Comparison of ENCODE assay signal across 10 cellular contexts in genomic region chr12:30515351-30515750, GRCh38.
DNase-seq lines count a peak whose midpoint lies in the region; ATAC-seq, FAIRE-seq and TF ChIP-seq lines count a peak whose summit lies in the region.
"Had no signal": no experiment of that assay in that cellular context is flagged by ENCODE, and none has a peak within 500 bp of the region (broad histone marks: within the 10 kb centered on the region; RNA-seq: fewer than 3 reads in every experiment).

No MANE protein-coding gene starts in this region.

- H4K20me1 ChIP-seq in H1 (replicated peaks in 1 of 2; ENCODE audit: control insufficient read depth in 1 of 2, insufficient read depth in 2 of 2, low read length in 2 of 2) (no peaks in the 10 kb centered on the region), neural progenitor cell (ENCODE audit: low read depth) (no peaks in the 10 kb centered on the region)

- H3K4me1 ChIP-seq in H1 (replicated peaks in 1 of 4; ENCODE audit: control insufficient read depth in 3 of 4, insufficient read depth in 4 of 4, low read length in 3 of 4) (no peaks in the 10 kb centered on the region; a peak in 1 of 7 replicates), neural progenitor cell (peaks cover 21% of the 10 kb centered on the region)

- H3K27me3 ChIP-seq in H1 (replicated peaks in 1 of 4; ENCODE audit: control insufficient read depth in 3 of 4, extremely low read depth in 1 of 4, insufficient read depth in 3 of 4, low read length in 3 of 4) = no peaks in the 10 kb centered on the region
- H3K27me3 ChIP-seq in neural progenitor cell = no peaks in the 10 kb centered on the region

- no peaks in the 10 kb centered on the region for H3K9me3 Mint-ChIP-seq in neural progenitor cell

- no peak overlapping the region for H2AK5ac ChIP-seq in H1 (ENCODE audit: low read depth, low read length)

- H3K27me3 Mint-ChIP-seq in neural progenitor cell (ENCODE audit: insufficient read depth, low read depth) = peaks cover 7% of the 10 kb centered on the region

- H3K4me1 Mint-ChIP-seq in neural progenitor cell = peaks cover 14% of the 10 kb centered on the region

- no peak overlapping the region for H2BK20ac ChIP-seq in H1 (ENCODE audit: low read length)

- H3K4me3 ChIP-seq in H1 (ENCODE audit: extremely low read depth in 1 of 4, insufficient read depth in 2 of 4, low read depth in 3 of 4, low read length in 4 of 4) (no peak overlapping the region), neural progenitor cell (no peak overlapping the region)

- H3K27ac Mint-ChIP-seq in neural progenitor cell = no peak overlapping the region

- no peaks in the 10 kb centered on the region for H3K36me3 Mint-ChIP-seq in neural progenitor cell

- no peak for TF ChIP-seq POLR2A in H1 (IDR thresholded peaks at IDR 0.05; ENCODE audit: control extremely low read depth in 1 of 2, low read depth in 2 of 2, low read length in 2 of 2)

- H3K23ac ChIP-seq in H1 (ENCODE audit: insufficient read length) = no peak overlapping the region

- no peak overlapping the region for H3K4ac ChIP-seq in H1 (replicated peaks; ENCODE audit: insufficient read length, low read depth, low read length)

- TF ChIP-seq RAD21 in H1 (IDR thresholded peaks at IDR 0.05 in 1 of 2, conservative IDR thresholded peaks at IDR 0.05 in 1 of 2; ENCODE audit: low read depth in 2 of 2, low read length in 2 of 2) = peak; percentile 71 to 76

- H3K56ac ChIP-seq in H1 (replicated peaks; ENCODE audit: insufficient read length, low read depth, low read length) = no peak overlapping the region

- H2BK5ac ChIP-seq in H1 (ENCODE audit: low read depth, low read length) = no peak overlapping the region

- H3K79me1 ChIP-seq in H1 (ENCODE audit: low read depth, low read length) = no peaks in the 10 kb centered on the region

- H3K14ac ChIP-seq in H1 (ENCODE audit: insufficient read length) = no peak overlapping the region

- no peak overlapping the region for H3K18ac ChIP-seq in H1 (ENCODE audit: extremely low read depth, low read length)

- no peaks in the 10 kb centered on the region for H3K23me2 ChIP-seq in H1 (ENCODE audit: low read depth, low read length)

- no peak overlapping the region for H2BK120ac ChIP-seq in H1 (replicated peaks; ENCODE audit: low read depth, low read length)

- H3K9ac ChIP-seq in H1 (replicated peaks in 1 of 4; ENCODE audit: extremely low read depth in 1 of 4, low read depth in 3 of 4, low read length in 3 of 4) (no peak overlapping the region), neural progenitor cell (no peak overlapping the region)

- no peak for ATAC-seq in HG03108 (IDR thresholded peaks at IDR 0.05; ENCODE audit: unreplicated experiment)

- no peaks in the 10 kb centered on the region for H3F3A ChIP-seq in neural progenitor cell (ENCODE audit: low read depth)

- H3K4me2 ChIP-seq in H1 (ENCODE audit: insufficient read depth in 1 of 2, low read depth in 2 of 2, low read length in 2 of 2) = no peak overlapping the region
- H3K4me2 ChIP-seq in neural progenitor cell = no peak overlapping the region

- 82% methylated on average over 2 of the region's 2 CpGs; no CpG with 5 or more reads in 1 of the 2 experiments for WGBS in H1 (ENCODE audit: extremely low coverage in 1 of 2, insufficient coverage in 1 of 2, insufficient read length in 1 of 2, insufficient replicate concordance in 2 of 2, low coverage in 1 of 2, low lambda C conversion rate in 2 of 2, missing lambda C conversion rate in 1 of 2), 2 experiments

- H2BK15ac ChIP-seq in H1 (ENCODE audit: low read length) = no peak overlapping the region

- FAIRE-seq in H1 (lab: Jason Lieb, UNC) = no peak
- FAIRE-seq: TTC549 had no signal

- no peak overlapping the region for H4K8ac ChIP-seq in H1 (ENCODE audit: extremely low read depth, insufficient read depth, low read length)

- no peak overlapping the region for H4K91ac ChIP-seq in H1 (replicated peaks; ENCODE audit: insufficient read length, low read length)

- H3K9me3 ChIP-seq in H1 (ENCODE audit: insufficient read depth in 2 of 2, low read depth in 1 of 2, low read length in 1 of 2) (no peaks in the 10 kb centered on the region), neural progenitor cell (ENCODE audit: low read depth) (no peaks in the 10 kb centered on the region)

- no peak overlapping the region for H2AFZ ChIP-seq in H1 (ENCODE audit: low read length)
- H2AFZ ChIP-seq in neural progenitor cell (replicated peaks) = no peak overlapping the region

- H2BK12ac ChIP-seq in H1 (ENCODE audit: low read depth, low read length) = no peak overlapping the region

- H3K79me2 ChIP-seq in H1 (ENCODE audit: control insufficient read depth in 1 of 2, insufficient read depth in 2 of 2, low read length in 2 of 2) (no peaks in the 10 kb centered on the region), neural progenitor cell (ENCODE audit: low read depth) (no peaks in the 10 kb centered on the region)

- peak in 1 of 3 experiments; percentile 46; a peak in 2 of 4 replicates for TF ChIP-seq CTCF in H1 (IDR thresholded peaks at IDR 0.05; ENCODE audit: control extremely low read depth in 1 of 3, insufficient read depth in 1 of 3, low read depth in 1 of 3, low read length in 3 of 3)
- TF ChIP-seq CTCF in neural progenitor cell (IDR thresholded peaks at IDR 0.05) = peak; percentile 60

- H4K5ac ChIP-seq in H1 (ENCODE audit: insufficient read length, low read depth, low read length) = no peak overlapping the region

- peak; percentile 29 for DNase-seq in HCEC 1CT
- peak; percentile 49 for DNase-seq in NCI-H1694 (lab: John Stamatoyannopoulos, UW)
- DNase-seq in H1 (ENCODE audit: low read depth in 1 of 2, low spot score in 2 of 2) = no peak
- DNase-seq in neural progenitor cell (ENCODE audit: low spot score) = peak; percentile 55
- DNase-seq in D341Med (ENCODE audit: low spot score) = no peak
- no peak for DNase-seq in activated CD4-positive, CD25-positive, alpha-beta regulatory T cell treated with anti-CD3 and anti-CD28 coated beads, Interleukin-2, amount 50 U/mL, for 72 hours
- DNase-seq: activated effector memory CD4-positive, alpha-beta T cell treated with Interleukin-2 at 50 U/mL for 16 hours; NCI-H2081 treated with DMSO at 0.1 percent for 48 hours had no signal

- no peak overlapping the region for H3K4me3 Mint-ChIP-seq in neural progenitor cell

- no peaks in the 10 kb centered on the region for H3K36me3 ChIP-seq in H1 (ENCODE audit: control insufficient read depth in 2 of 4, insufficient read depth in 4 of 4, low read length in 3 of 4)
- H3K36me3 ChIP-seq in neural progenitor cell = no peaks in the 10 kb centered on the region

- CTCF ChIA-PET in H1 (lab: Charles Lee; ENCODE audit: partially characterized antibody) = no interaction called here

- POLR2A ChIA-PET in H1 (lab: Charles Lee; ENCODE audit: partially characterized antibody) = no interaction called here

- H3K27ac ChIP-seq in H1 (ENCODE audit: low read depth, low read length) (no peak overlapping the region), neural progenitor cell (no peak overlapping the region)

- TF ChIP-seq EP300 in H1 (IDR thresholded peaks at IDR 0.05; ENCODE audit: borderline replicate concordance in 1 of 2, low read depth in 2 of 2, low read length in 2 of 2) = no peak

TF ChIP-seq in H1, 55 proteins besides CTCF, POLR2A, EP300 and RAD21 (continues in another document):
- TF ChIP-seq PHF8 (conservative IDR thresholded peaks at IDR 0.05; ENCODE audit: low read depth, low read length) (no peak), BCL11A (IDR thresholded peaks at IDR 0.05; ENCODE audit: low read depth in 2 of 2, low read length in 2 of 2) (no peak), RBBP5 (IDR thresholded peaks at IDR 0.05; ENCODE audit: borderline replicate concordance, low read depth, low read length) (no peak), MAFK (IDR thresholded peaks at IDR 0.05; ENCODE audit: low read depth, low read length) (no peak), TEAD4 (IDR thresholded peaks at IDR 0.05; ENCODE audit: low read depth, low read length) (no peak), CHD2 (IDR thresholded peaks at IDR 0.05; ENCODE audit: low read length) (no peak), NANOG (IDR thresholded peaks at IDR 0.05; ENCODE audit: insufficient read depth, low read depth, low read length, poor library complexity, severe bottlenecking) (no peak), RNF2 (IDR thresholded peaks at IDR 0.05; ENCODE audit: borderline replicate concordance, low read depth, low read length, missing control alignments, poor library complexity, severe bottlenecking) (no peak), CEBPB (IDR thresholded peaks at IDR 0.05; ENCODE audit: low read depth, low read length) (no peak)
- TF ChIP-seq, protein P1, sequence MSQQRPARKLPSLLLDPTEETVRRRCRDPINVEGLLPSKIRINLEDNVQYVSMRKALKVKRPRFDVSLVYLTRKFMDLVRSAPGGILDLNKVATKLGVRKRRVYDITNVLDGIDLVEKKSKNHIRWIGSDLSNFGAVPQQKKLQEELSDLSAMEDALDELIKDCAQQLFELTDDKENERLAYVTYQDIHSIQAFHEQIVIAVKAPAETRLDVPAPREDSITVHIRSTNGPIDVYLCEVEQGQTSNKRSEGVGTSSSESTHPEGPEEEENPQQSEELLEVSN (IDR thresholded peaks at IDR 0.05) = no peak

Comparison
In these comparisons a context has a peak if more than half of its experiments do, and no peak if none do; other contexts are left out.
1. DNase-seq: peak in HCEC 1CT (single experiment), NCI-H1694 (single experiment) and neural progenitor cell (single experiment); none in H1 (0 of 2), D341Med (single experiment) and activated CD4-positive, CD25-positive, alpha-beta regulatory T cell treated with anti-CD3 and anti-CD28 coated beads, Interleukin-2, amount 50 U/mL, for 72 hours (single experiment).